2 cellular contexts compared by ENCODE assay signal in genomic region chr2:137897082-137897481, GRCh38.
TF ChIP-seq lines count a peak whose summit lies in the region.

No MANE protein-coding gene starts in this region.

TF ChIP-seq in HepG2, 621 proteins besides CTCF, POLR2A, EP300 and RAD21 (continues in another document):
- TF ChIP-seq ZBTB46 (CRISPR knock-in tag; IDR thresholded peaks at IDR 0.05; ENCODE audit: borderline replicate concordance): no peak
- no peak for TF ChIP-seq HNRNPL (IDR thresholded peaks at IDR 0.05; ENCODE audit: low read depth, low read length)
- TF ChIP-seq HIVEP1 (CRISPR knock-in tag; IDR thresholded peaks at IDR 0.05): no peak
- TF ChIP-seq, protein P1, sequence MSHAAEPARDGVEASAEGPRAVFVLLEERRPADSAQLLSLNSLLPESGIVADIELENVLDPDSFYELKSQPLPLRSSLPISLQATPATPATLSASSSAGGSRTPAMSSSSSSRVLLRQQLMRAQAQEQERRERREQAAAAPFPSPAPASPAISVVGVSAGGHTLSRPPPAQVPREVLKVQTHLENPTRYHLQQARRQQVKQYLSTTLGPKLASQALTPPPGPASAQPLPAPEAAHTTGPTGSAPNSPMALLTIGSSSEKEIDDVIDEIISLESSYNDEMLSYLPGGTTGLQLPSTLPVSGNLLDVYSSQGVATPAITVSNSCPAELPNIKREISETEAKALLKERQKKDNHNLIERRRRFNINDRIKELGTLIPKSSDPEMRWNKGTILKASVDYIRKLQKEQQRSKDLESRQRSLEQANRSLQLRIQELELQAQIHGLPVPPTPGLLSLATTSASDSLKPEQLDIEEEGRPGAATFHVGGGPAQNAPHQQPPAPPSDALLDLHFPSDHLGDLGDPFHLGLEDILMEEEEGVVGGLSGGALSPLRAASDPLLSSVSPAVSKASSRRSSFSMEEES (CRISPR knock-in tag; IDR thresholded peaks at IDR 0.05): peak; percentile 41; the same call in 1 of the 2 replicates
- TF ChIP-seq, protein P2, sequence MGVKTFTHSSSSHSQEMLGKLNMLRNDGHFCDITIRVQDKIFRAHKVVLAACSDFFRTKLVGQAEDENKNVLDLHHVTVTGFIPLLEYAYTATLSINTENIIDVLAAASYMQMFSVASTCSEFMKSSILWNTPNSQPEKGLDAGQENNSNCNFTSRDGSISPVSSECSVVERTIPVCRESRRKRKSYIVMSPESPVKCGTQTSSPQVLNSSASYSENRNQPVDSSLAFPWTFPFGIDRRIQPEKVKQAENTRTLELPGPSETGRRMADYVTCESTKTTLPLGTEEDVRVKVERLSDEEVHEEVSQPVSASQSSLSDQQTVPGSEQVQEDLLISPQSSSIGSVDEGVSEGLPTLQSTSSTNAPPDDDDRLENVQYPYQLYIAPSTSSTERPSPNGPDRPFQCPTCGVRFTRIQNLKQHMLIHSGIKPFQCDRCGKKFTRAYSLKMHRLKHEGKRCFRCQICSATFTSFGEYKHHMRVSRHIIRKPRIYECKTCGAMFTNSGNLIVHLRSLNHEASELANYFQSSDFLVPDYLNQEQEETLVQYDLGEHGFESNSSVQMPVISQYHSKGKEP (CRISPR knock-in tag; IDR thresholded peaks at IDR 0.05): no peak
- peak; percentile 22; the same call in 1 of the 2 replicates for TF ChIP-seq NCOR1 (IDR thresholded peaks at IDR 0.05; ENCODE audit: borderline replicate concordance, low read length)
- no peak for TF ChIP-seq TCF7 (IDR thresholded peaks at IDR 0.05; ENCODE audit: low read depth)
- TF ChIP-seq THRA (CRISPR knock-in tag; IDR thresholded peaks at IDR 0.05; ENCODE audit: borderline replicate concordance): no peak
- TF ChIP-seq ZNF792 (CRISPR knock-in tag; IDR thresholded peaks at IDR 0.05): no peak
- no peak for TF ChIP-seq YEATS2 (CRISPR knock-in tag; IDR thresholded peaks at IDR 0.05; ENCODE audit: borderline replicate concordance)
- no peak for TF ChIP-seq ZNF382 (CRISPR knock-in tag; IDR thresholded peaks at IDR 0.05; ENCODE audit: borderline replicate concordance)
- no peak for TF ChIP-seq ZBTB25 (CRISPR knock-in tag; IDR thresholded peaks at IDR 0.05)
- no peak for TF ChIP-seq ZNF546 (CRISPR knock-in tag; conservative IDR thresholded peaks at IDR 0.05)
- TF ChIP-seq, protein P3, sequence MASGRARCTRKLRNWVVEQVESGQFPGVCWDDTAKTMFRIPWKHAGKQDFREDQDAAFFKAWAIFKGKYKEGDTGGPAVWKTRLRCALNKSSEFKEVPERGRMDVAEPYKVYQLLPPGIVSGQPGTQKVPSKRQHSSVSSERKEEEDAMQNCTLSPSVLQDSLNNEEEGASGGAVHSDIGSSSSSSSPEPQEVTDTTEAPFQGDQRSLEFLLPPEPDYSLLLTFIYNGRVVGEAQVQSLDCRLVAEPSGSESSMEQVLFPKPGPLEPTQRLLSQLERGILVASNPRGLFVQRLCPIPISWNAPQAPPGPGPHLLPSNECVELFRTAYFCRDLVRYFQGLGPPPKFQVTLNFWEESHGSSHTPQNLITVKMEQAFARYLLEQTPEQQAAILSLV (CRISPR knock-in tag; IDR thresholded peaks at IDR 0.05; ENCODE audit: borderline replicate concordance): no peak
- TF ChIP-seq PTBP1 (IDR thresholded peaks at IDR 0.05; ENCODE audit: low read depth, low read length, poor library complexity, severe bottlenecking): no peak
- no peak for TF ChIP-seq ZFP37 (CRISPR knock-in tag; IDR thresholded peaks at IDR 0.05; ENCODE audit: borderline replicate concordance)
- TF ChIP-seq HNRNPLL (IDR thresholded peaks at IDR 0.05; ENCODE audit: low read depth, low read length, poor library complexity, severe bottlenecking): no peak
- TF ChIP-seq, protein P4, sequence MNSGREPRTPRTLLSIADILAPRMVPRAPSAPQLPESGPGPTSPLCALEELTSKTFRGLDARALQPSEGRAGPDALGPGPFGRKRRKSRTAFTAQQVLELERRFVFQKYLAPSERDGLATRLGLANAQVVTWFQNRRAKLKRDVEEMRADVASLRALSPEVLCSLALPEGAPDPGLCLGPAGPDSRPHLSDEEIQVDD (CRISPR knock-in tag; IDR thresholded peaks at IDR 0.05; ENCODE audit: borderline replicate concordance): no peak
- TF ChIP-seq ASH2L (IDR thresholded peaks at IDR 0.05; ENCODE audit: insufficient read length, low read depth, low read length): no peak
- no peak for TF ChIP-seq ZNF776 (CRISPR knock-in tag; IDR thresholded peaks at IDR 0.05)
- no peak for TF ChIP-seq FOXP1 (IDR thresholded peaks at IDR 0.05)
- TF ChIP-seq FOXP1 (CRISPR knock-in tag; IDR thresholded peaks at IDR 0.05): 0 out of 2 replicates have a peak, but pooled peaks have one; percentile 30

TF ChIP-seq in GM23338, 12 proteins besides CTCF, POLR2A, EP300 and RAD21:
- no peak for TF ChIP-seq ZNF331 (CRISPR knock-in tag; IDR thresholded peaks at IDR 0.05; ENCODE audit: low read depth)
- TF ChIP-seq, protein P5, sequence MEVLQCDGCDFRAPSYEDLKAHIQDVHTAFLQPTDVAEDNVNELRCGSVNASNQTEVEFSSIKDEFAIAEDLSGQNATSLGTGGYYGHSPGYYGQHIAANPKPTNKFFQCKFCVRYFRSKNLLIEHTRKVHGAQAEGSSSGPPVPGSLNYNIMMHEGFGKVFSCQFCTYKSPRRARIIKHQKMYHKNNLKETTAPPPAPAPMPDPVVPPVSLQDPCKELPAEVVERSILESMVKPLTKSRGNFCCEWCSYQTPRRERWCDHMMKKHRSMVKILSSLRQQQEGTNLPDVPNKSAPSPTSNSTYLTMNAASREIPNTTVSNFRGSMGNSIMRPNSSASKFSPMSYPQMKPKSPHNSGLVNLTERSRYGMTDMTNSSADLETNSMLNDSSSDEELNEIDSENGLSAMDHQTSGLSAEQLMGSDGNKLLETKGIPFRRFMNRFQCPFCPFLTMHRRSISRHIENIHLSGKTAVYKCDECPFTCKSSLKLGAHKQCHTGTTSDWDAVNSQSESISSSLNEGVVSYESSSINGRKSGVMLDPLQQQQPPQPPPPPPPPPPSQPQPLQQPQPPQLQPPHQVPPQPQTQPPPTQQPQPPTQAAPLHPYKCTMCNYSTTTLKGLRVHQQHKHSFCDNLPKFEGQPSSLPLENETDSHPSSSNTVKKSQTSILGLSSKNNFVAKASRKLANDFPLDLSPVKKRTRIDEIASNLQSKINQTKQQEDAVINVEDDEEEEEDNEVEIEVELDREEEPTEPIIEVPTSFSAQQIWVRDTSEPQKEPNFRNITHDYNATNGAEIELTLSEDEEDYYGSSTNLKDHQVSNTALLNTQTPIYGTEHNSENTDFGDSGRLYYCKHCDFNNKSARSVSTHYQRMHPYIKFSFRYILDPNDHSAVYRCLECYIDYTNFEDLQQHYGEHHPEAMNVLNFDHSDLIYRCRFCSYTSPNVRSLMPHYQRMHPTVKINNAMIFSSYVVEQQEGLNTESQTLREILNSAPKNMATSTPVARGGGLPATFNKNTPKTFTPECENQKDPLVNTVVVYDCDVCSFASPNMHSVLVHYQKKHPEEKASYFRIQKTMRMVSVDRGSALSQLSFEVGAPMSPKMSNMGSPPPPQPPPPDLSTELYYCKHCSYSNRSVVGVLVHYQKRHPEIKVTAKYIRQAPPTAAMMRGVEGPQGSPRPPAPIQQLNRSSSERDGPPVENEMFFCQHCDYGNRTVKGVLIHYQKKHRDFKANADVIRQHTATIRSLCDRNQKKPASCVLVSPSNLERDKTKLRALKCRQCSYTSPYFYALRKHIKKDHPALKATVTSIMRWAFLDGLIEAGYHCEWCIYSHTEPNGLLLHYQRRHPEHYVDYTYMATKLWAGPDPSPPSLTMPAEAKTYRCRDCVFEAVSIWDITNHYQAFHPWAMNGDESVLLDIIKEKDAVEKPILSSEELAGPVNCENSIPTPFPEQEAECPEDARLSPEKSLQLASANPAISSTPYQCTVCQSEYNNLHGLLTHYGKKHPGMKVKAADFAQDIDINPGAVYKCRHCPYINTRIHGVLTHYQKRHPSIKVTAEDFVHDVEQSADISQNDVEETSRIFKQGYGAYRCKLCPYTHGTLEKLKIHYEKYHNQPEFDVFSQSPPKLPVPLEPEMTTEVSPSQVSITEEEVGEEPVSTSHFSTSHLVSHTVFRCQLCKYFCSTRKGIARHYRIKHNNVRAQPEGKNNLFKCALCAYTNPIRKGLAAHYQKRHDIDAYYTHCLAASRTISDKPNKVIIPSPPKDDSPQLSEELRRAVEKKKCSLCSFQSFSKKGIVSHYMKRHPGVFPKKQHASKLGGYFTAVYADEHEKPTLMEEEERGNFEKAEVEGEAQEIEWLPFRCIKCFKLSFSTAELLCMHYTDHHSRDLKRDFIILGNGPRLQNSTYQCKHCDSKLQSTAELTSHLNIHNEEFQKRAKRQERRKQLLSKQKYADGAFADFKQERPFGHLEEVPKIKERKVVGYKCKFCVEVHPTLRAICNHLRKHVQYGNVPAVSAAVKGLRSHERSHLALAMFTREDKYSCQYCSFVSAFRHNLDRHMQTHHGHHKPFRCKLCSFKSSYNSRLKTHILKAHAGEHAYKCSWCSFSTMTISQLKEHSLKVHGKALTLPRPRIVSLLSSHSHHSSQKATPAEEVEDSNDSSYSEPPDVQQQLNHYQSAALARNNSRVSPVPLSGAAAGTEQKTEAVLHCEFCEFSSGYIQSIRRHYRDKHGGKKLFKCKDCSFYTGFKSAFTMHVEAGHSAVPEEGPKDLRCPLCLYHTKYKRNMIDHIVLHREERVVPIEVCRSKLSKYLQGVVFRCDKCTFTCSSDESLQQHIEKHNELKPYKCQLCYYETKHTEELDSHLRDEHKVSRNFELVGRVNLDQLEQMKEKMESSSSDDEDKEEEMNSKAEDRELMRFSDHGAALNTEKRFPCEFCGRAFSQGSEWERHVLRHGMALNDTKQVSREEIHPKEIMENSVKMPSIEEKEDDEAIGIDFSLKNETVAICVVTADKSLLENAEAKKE (CRISPR knock-in tag; IDR thresholded peaks at IDR 0.05): no peak
- no peak for TF ChIP-seq ETS1 (IDR thresholded peaks at IDR 0.05)
- TF ChIP-seq POLR2AphosphoS5 (IDR thresholded peaks at IDR 0.05; ENCODE audit: low read depth): no peak
- no peak for TF ChIP-seq JUNB (IDR thresholded peaks at IDR 0.05; ENCODE audit: unreplicated experiment)
- no peak for TF ChIP-seq CREB1 (CRISPR knock-in tag; IDR thresholded peaks at IDR 0.05; ENCODE audit: low read depth)
- no peak for TF ChIP-seq EZH2phosphoT487 (IDR thresholded peaks at IDR 0.05; ENCODE audit: unreplicated experiment)
- no peak for TF ChIP-seq REST (IDR thresholded peaks at IDR 0.05; ENCODE audit: unreplicated experiment)
- no peak for TF ChIP-seq ZNF114 (CRISPR knock-in tag; IDR thresholded peaks at IDR 0.05)
- TF ChIP-seq STAT1 (IDR thresholded peaks at IDR 0.05; ENCODE audit: unreplicated experiment): no peak
- no peak for TF ChIP-seq NANOG (IDR thresholded peaks at IDR 0.05; ENCODE audit: borderline replicate concordance)
- TF ChIP-seq EZH2 (IDR thresholded peaks at IDR 0.05; ENCODE audit: low read depth, unreplicated experiment): no peak
